In genomic region chr10:14580933-14581332, GRCh38 we compare ENCODE assay signal across 16 cellular contexts.
DNase-seq lines count a peak whose midpoint lies in the region; ATAC-seq and TF ChIP-seq lines count a peak whose summit lies in the region.
"Had no signal": no experiment of that assay in that cellular context is flagged by ENCODE, and none has a peak within 500 bp of the region (broad histone marks: within the 10 kb centered on the region; RNA-seq: fewer than 3 reads in every experiment).

No MANE protein-coding gene starts in this region.

- no peak overlapping the region for H3K9ac ChIP-seq in endodermal cell (ENCODE audit: extremely low read depth, low read length, poor library complexity, severe bottlenecking)

- no peak overlapping the region for H3K27ac ChIP-seq in endodermal cell (ENCODE audit: low read depth, low read length)
- H3K27ac ChIP-seq in stomach, result peak overlapping the region; percentile 6 to 90 (median 77)
- H3K27ac ChIP-seq: brain microvascular endothelial cell, SJCRH30 had no signal

- no peak for TF ChIP-seq CTCF in endodermal cell (conservative IDR thresholded peaks at IDR 0.05)
- TF ChIP-seq CTCF in stomach (IDR thresholded peaks at IDR 0.05), result no peak

- H3K27ac Mint-ChIP-seq in activated T-cell treated with anti-CD3 and anti-CD28 coated beads, Interleukin-2, amount 50 U/mL, for 24 hours, result peak overlapping the region; percentile 8
- peak overlapping the region; percentile 93 to 94 for H3K27ac Mint-ChIP-seq in T-cell
- peak overlapping the region; percentile 7 for H3K27ac Mint-ChIP-seq in endodermal cell
- H3K27ac Mint-ChIP-seq: HFFc6 had no signal

- TF ChIP-seq POLR2A in stomach (IDR thresholded peaks at IDR 0.05), result no peak

- no peak overlapping the region for H3K4me3 Mint-ChIP-seq in activated T-cell treated with anti-CD3 and anti-CD28 coated beads, Interleukin-2, amount 50 U/mL, for 24 hours
- H3K4me3 Mint-ChIP-seq in activated T-cell treated with anti-CD3 and anti-CD28 coated beads, Interleukin-2, amount 50 U/mL, for 4 hours, result no peak overlapping the region
- H3K4me3 Mint-ChIP-seq in T-cell, result peak overlapping the region in 2 of 3 donors; percentile 54 to 61
- H3K4me3 Mint-ChIP-seq in endodermal cell, result no peak overlapping the region
- H3K4me3 Mint-ChIP-seq: HFFc6 had no signal

- no peak for TF ChIP-seq EP300 in stomach (IDR thresholded peaks at IDR 0.05)

- H3K4me1 ChIP-seq in endodermal cell (ENCODE audit: control insufficient read depth, insufficient read depth, low read length), result peaks cover 16% of the 10 kb centered on the region
- H3K4me1 ChIP-seq in stomach, result peaks cover 73 to 99% (median 88%) of the 10 kb centered on the region in 4 donors
- H3K4me1 ChIP-seq: SJCRH30 had no signal

- no peaks in the 10 kb centered on the region for H3K9me3 Mint-ChIP-seq in activated T-cell treated with anti-CD3 and anti-CD28 coated beads, Interleukin-2, amount 50 U/mL, for 24 hours
- H3K9me3 Mint-ChIP-seq in activated T-cell treated with anti-CD3 and anti-CD28 coated beads, Interleukin-2, amount 50 U/mL, for 4 hours, result no peaks in the 10 kb centered on the region
- H3K9me3 Mint-ChIP-seq in T-cell (no peaks in the 10 kb centered on the region), endodermal cell (no peaks in the 10 kb centered on the region)
- H3K9me3 Mint-ChIP-seq: HFFc6 had no signal

- POLR2A ChIA-PET in T-cell (lab: Charles Lee), result interaction anchor here in 1 of 2 donors (0.9 kb wide), 1 partner anchor 11 kb away, joined by 6 read pairs; no protein-coding TSS in a partner anchor

- no peak for DNase-seq in activated T-cell treated with anti-CD3 and anti-CD28 coated beads, Interleukin-2, amount 50 U/mL, for 24 hours
- no peak for DNase-seq in activated T-cell treated with anti-CD3 and anti-CD28 coated beads, Interleukin-2, amount 50 U/mL, for 4 hours
- DNase-seq in T-cell (no peak), endodermal cell (no peak), stomach (no peak), NCI-H524 treated with DMSO at 0.1 percent for 48 hours (lab: John Stamatoyannopoulos, UW) (no peak), COLO668 (lab: John Stamatoyannopoulos, UW; ENCODE audit: unreplicated experiment) (no peak)
- DNase-seq: brain microvascular endothelial cell; effector CD8-positive, alpha-beta T cell; HFFc6; mesenchymal stem cell; MV-4-11; NCI-H2171; SJCRH30; tibial artery had no signal

- H3K27me3 ChIP-seq in endodermal cell (ENCODE audit: control insufficient read depth, insufficient read depth, low read length, poor library complexity, severe bottlenecking) (no peaks in the 10 kb centered on the region), stomach (no peaks in the 10 kb centered on the region)
- H3K27me3 ChIP-seq: brain microvascular endothelial cell, SJCRH30, tibial artery had no signal

- CTCF ChIA-PET in T-cell (lab: Charles Lee), result interaction anchor here in 1 of 2 donors (0.5 kb wide), 1 partner anchor 10 kb away, joined by 4 read pairs; no protein-coding TSS in a partner anchor

- H3K4me3 ChIP-seq in endodermal cell (ENCODE audit: low read length), result no peak overlapping the region
- H3K4me3 ChIP-seq in stomach, result no peak overlapping the region
- H3K4me3 ChIP-seq: SJCRH30, tibial artery had no signal

- intact Hi-C loops in stomach (cut with DNase I; ENCODE audit: low total_unique reads), result no loop called here

- H3K4me1 Mint-ChIP-seq in activated T-cell treated with anti-CD3 and anti-CD28 coated beads, Interleukin-2, amount 50 U/mL, for 24 hours (ENCODE audit: low read depth), result peaks cover 86% of the 10 kb centered on the region
- H3K4me1 Mint-ChIP-seq in activated T-cell treated with anti-CD3 and anti-CD28 coated beads, Interleukin-2, amount 50 U/mL, for 4 hours (ENCODE audit: low read depth), result peaks cover 87% of the 10 kb centered on the region
- H3K4me1 Mint-ChIP-seq in T-cell (peaks cover 93 to 97% (median 94%) of the 10 kb centered on the region in 3 donors), endodermal cell (peaks cover 40% of the 10 kb centered on the region)

- no peak for ATAC-seq in activated T-cell treated with anti-CD3 and anti-CD28 coated beads, Interleukin-2, amount 50 U/mL, for 4 hours
- ATAC-seq in T-cell (replicated peaks in 1 of 4), result no peak
- ATAC-seq in HG02763 (IDR thresholded peaks at IDR 0.05; ENCODE audit: unreplicated experiment), result no peak

- H3K9me3 ChIP-seq in endodermal cell (ENCODE audit: control insufficient read depth, low read length), result no peaks in the 10 kb centered on the region
- no peaks in the 10 kb centered on the region for H3K9me3 ChIP-seq in stomach
- H3K9me3 ChIP-seq: SJCRH30, tibial artery had no signal

- WGBS in endodermal cell (ENCODE audit: insufficient coverage in 1 of 2, insufficient read length in 1 of 2), 2 experiments, result 96 to 99% methylated on average over 10 to 11 of the region's 11 CpGs
- 68 to 88% (median 82%) methylated on average over 11 of the region's 11 CpGs for WGBS in stomach, 5 donors

- H3K36me3 ChIP-seq in endodermal cell (ENCODE audit: control insufficient read depth, insufficient read depth, low read length) (no peaks in the 10 kb centered on the region), stomach (peaks cover 0 to 12% (median 1%) of the 10 kb centered on the region in 4 donors)
- H3K36me3 ChIP-seq: brain microvascular endothelial cell, SJCRH30, tibial artery had no signal

- no peaks in the 10 kb centered on the region for H3K27me3 Mint-ChIP-seq in activated T-cell treated with anti-CD3 and anti-CD28 coated beads, Interleukin-2, amount 50 U/mL, for 24 hours
- H3K27me3 Mint-ChIP-seq in activated T-cell treated with anti-CD3 and anti-CD28 coated beads, Interleukin-2, amount 50 U/mL, for 4 hours (ENCODE audit: low read depth), result no peaks in the 10 kb centered on the region
- no peaks in the 10 kb centered on the region for H3K27me3 Mint-ChIP-seq in T-cell
- no peaks in the 10 kb centered on the region for H3K27me3 Mint-ChIP-seq in endodermal cell (ENCODE audit: insufficient read depth)

- peaks cover 71% of the 10 kb centered on the region for H3K36me3 Mint-ChIP-seq in activated T-cell treated with anti-CD3 and anti-CD28 coated beads, Interleukin-2, amount 50 U/mL, for 24 hours (ENCODE audit: low read depth)
- peaks cover 26% of the 10 kb centered on the region for H3K36me3 Mint-ChIP-seq in activated T-cell treated with anti-CD3 and anti-CD28 coated beads, Interleukin-2, amount 50 U/mL, for 4 hours (ENCODE audit: insufficient read depth)
- H3K36me3 Mint-ChIP-seq in T-cell (peaks cover 31% of the 10 kb centered on the region), endodermal cell (ENCODE audit: low read depth) (peaks cover 1% of the 10 kb centered on the region)

Comparison
In these comparisons a context has a peak if more than half of its experiments do, and no peak if none do; other contexts are left out.
1. H3K27ac Mint-ChIP-seq: peak in every context shown above with its lines; median percentile 94 in T-cell; 8 in activated T-cell treated with anti-CD3 and anti-CD28 coated beads, Interleukin-2, amount 50 U/mL, for 24 hours; 7 in endodermal cell.
2. H3K4me3 Mint-ChIP-seq: peak in T-cell (2 of 3); none in activated T-cell treated with anti-CD3 and anti-CD28 coated beads, Interleukin-2, amount 50 U/mL, for 24 hours (single experiment), activated T-cell treated with anti-CD3 and anti-CD28 coated beads, Interleukin-2, amount 50 U/mL, for 4 hours (single experiment) and endodermal cell (single experiment).